ENCODE assay signal across 10 cellular contexts in genomic region chr12:52690351-52691075, GRCh38. TPM values are rescaled to one million over a fixed set of nuclear protein-coding genes. Genes with fewer than 3 reads are reported as not detected.
DNase-seq lines count a peak whose midpoint lies in the region; ATAC-seq and TF ChIP-seq lines count a peak whose summit lies in the region.
"Had no signal": no experiment of that assay in that cellular context is flagged by ENCODE, and none has a peak within 500 bp of the region (broad histone marks: within the 10 kb centered on the region; RNA-seq: fewer than 3 reads in every experiment).

No MANE protein-coding gene starts in this region.

- no peaks in the 10 kb centered on the region for H4K20me1 ChIP-seq in OCI-LY3 (ENCODE audit: insufficient read depth, low read length)

- intact Hi-C loops in CD8-positive, alpha-beta T cell (cut with DNase I, micrococcal nuclease): loop anchor here (2.0 to 10.0 kb wide), 5 partner anchors 44 to 184 kb away; no protein-coding TSS in a partner anchor
- intact Hi-C loops in esophagus muscularis mucosa (cut with DNase I) (no loop called here), posterior vena cava (cut with DNase I) (loop anchor here in 1 of 2 donors (5.0 kb wide), 1 partner anchor 918 kb away; no protein-coding TSS in a partner anchor)

- peaks cover 19% of the 10 kb centered on the region for H3K4me1 ChIP-seq in CD8-positive, alpha-beta T cell (ENCODE audit: insufficient read depth, low read length)
- H3K4me1 ChIP-seq in OCI-LY3 (ENCODE audit: low read length): no peaks in the 10 kb centered on the region
- H3K4me1 ChIP-seq in esophagus muscularis mucosa: peaks cover 10 to 19% (median 15%) of the 10 kb centered on the region in 4 donors

- H3K4me3 Mint-ChIP-seq in CD8-positive, alpha-beta T cell: peak overlapping the region; percentile 84

- H3K9ac ChIP-seq in OCI-LY3 (ENCODE audit: low read length): no peak overlapping the region

- peak overlapping the region; percentile 44 for H3K4me3 ChIP-seq in CD8-positive, alpha-beta T cell (ENCODE audit: low read depth, low read length)
- H3K4me3 ChIP-seq in OCI-LY3 (ENCODE audit: low read length) (peak overlapping the region; percentile 66), esophagus muscularis mucosa (peak overlapping the region; percentile 44 to 52 (median 44))

- no peak overlapping the region for H3K27ac ChIP-seq in CD8-positive, alpha-beta T cell (ENCODE audit: low read depth, low read length)
- H3K27ac ChIP-seq in OCI-LY3 (ENCODE audit: low read length) (no peak overlapping the region), esophagus muscularis mucosa (replicated peaks in 1 of 4) (no peak overlapping the region)

- no peak for TF ChIP-seq CTCF in CD8-positive, alpha-beta T cell (IDR thresholded peaks at IDR 0.05)
- no peak for TF ChIP-seq CTCF in OCI-LY3 (IDR thresholded peaks at IDR 0.05; ENCODE audit: low read depth, low read length)
- TF ChIP-seq CTCF in esophagus muscularis mucosa (IDR thresholded peaks at IDR 0.05): no peak

- POLR2A ChIA-PET in CD8-positive, alpha-beta T cell (lab: Charles Lee): interaction anchor here (1.5 to 2.2 kb wide), 4 partner anchors 10 to 80 kb away, joined by 4 to 13 read pairs (median 9); partner anchors contain the start of gene KRT1

- no peaks in the 10 kb centered on the region for H3K27me3 Mint-ChIP-seq in CD8-positive, alpha-beta T cell (ENCODE audit: low read depth)

- no peaks in the 10 kb centered on the region for H3K9me3 ChIP-seq in CD8-positive, alpha-beta T cell (ENCODE audit: low read length)
- H3K9me3 ChIP-seq in OCI-LY3 (ENCODE audit: insufficient read depth, low read length) (no peaks in the 10 kb centered on the region), esophagus muscularis mucosa (no peaks in the 10 kb centered on the region)

- H3K36me3 ChIP-seq in CD8-positive, alpha-beta T cell (ENCODE audit: insufficient read depth, low read length): no peaks in the 10 kb centered on the region
- H3K36me3 ChIP-seq in OCI-LY3 (replicated peaks; ENCODE audit: low read depth, low read length): no peaks in the 10 kb centered on the region
- no peaks in the 10 kb centered on the region for H3K36me3 ChIP-seq in esophagus muscularis mucosa

- no peak for TF ChIP-seq POLR2A in esophagus muscularis mucosa (IDR thresholded peaks at IDR 0.05; ENCODE audit: low read depth)

- peak overlapping the region; percentile 33; the same call in 1 of the 2 replicates for H2AFZ ChIP-seq in OCI-LY3 (ENCODE audit: low read depth, low read length)

- peaks cover 42% of the 10 kb centered on the region for H3K4me1 Mint-ChIP-seq in CD8-positive, alpha-beta T cell (ENCODE audit: low read depth)

- no peaks in the 10 kb centered on the region for H3K9me3 Mint-ChIP-seq in CD8-positive, alpha-beta T cell
- H3K9me3 Mint-ChIP-seq: activated naive CD4-positive, alpha-beta T cell treated with anti-CD3 and anti-CD28 coated beads, Interleukin-2, amount 50 U/mL, for 72 hours had no signal

- no peaks in the 10 kb centered on the region for H3K36me3 Mint-ChIP-seq in CD8-positive, alpha-beta T cell
- H3K36me3 Mint-ChIP-seq: activated naive CD4-positive, alpha-beta T cell treated with anti-CD3 and anti-CD28 coated beads, Interleukin-2, amount 50 U/mL, for 72 hours had no signal

- DNase-seq in CD8-positive, alpha-beta T cell: no peak
- DNase-seq in esophagus muscularis mucosa (ENCODE audit: extremely low spot score) (no peak), posterior vena cava (ENCODE audit: low spot score) (peak; percentile 31), RKO (ENCODE audit: low spot score) (no peak)
- DNase-seq in stimulated activated CD4-positive, alpha-beta T cell treated with anti-CD3 and anti-CD28 coated beads, Interleukin-4, amount 100 ng/mL, for 4 hours: no peak

- no peak for ATAC-seq in CD8-positive, alpha-beta T cell
- ATAC-seq in GM18858 (IDR thresholded peaks at IDR 0.05; ENCODE audit: unreplicated experiment) (no peak), HG02885 (IDR thresholded peaks at IDR 0.05; ENCODE audit: poor library complexity, unreplicated experiment) (no peak)

- no peaks in the 10 kb centered on the region for H3K79me2 ChIP-seq in OCI-LY3 (ENCODE audit: low read length)

- no peaks in the 10 kb centered on the region for H3K27me3 ChIP-seq in CD8-positive, alpha-beta T cell (ENCODE audit: insufficient read depth, low read length)
- H3K27me3 ChIP-seq in OCI-LY3 (ENCODE audit: low read depth, low read length) (peaks cover 70% of the 10 kb centered on the region), esophagus muscularis mucosa (peaks cover 0 to 66% (median 0%) of the 10 kb centered on the region in 4 donors)

- peak overlapping the region; percentile 68 for H3K4me2 ChIP-seq in OCI-LY3 (ENCODE audit: low read length)

- 55% methylated on average over 6 of the region's 8 CpGs for WGBS in esophagus muscularis mucosa

- H3K27ac Mint-ChIP-seq in CD8-positive, alpha-beta T cell: peak overlapping the region; percentile 89

- CTCF ChIA-PET in CD8-positive, alpha-beta T cell (lab: Charles Lee): interaction anchor here (0.7 to 2.2 kb wide), 6 partner anchors 10 to 107 kb away, joined by 3 to 12 read pairs (median 4); partner anchors contain the start of gene KRT1

- TF ChIP-seq EP300 in esophagus muscularis mucosa (IDR thresholded peaks at IDR 0.05): no peak

RNA-seq across cellular contexts. Expression of gene KRT1, which starts 10.3 kb away (rescaled TPM):
- under 1 TPM; 0.25 to 0.95 TPM for total RNA-seq in CD8-positive, alpha-beta T cell
- total RNA-seq in esophagus muscularis mucosa (not detected), posterior vena cava (under 1 TPM in 1 of 2 donors, not detected in 1; 0.42 TPM)
- total RNA-seq: activated naive CD4-positive, alpha-beta T cell treated with anti-CD3 and anti-CD28 coated beads, Interleukin-2, amount 50 U/mL, for 72 hours; lung microvascular endothelial cell had no signal

RNA-seq across cellular contexts. Expression of gene KRT77, which starts 12.8 kb away (rescaled TPM):
- not detected for total RNA-seq in CD8-positive, alpha-beta T cell
- not detected for total RNA-seq in esophagus muscularis mucosa
- total RNA-seq in posterior vena cava: not detected
- total RNA-seq: activated naive CD4-positive, alpha-beta T cell treated with anti-CD3 and anti-CD28 coated beads, Interleukin-2, amount 50 U/mL, for 72 hours; lung microvascular endothelial cell had no signal

RNA-seq across cellular contexts. Expression of gene KRT2, which starts 38.5 kb away (rescaled TPM):
- 1 to 10 TPM; 1.4 TPM for total RNA-seq in CD8-positive, alpha-beta T cell
- not detected for total RNA-seq in esophagus muscularis mucosa
- not detected for total RNA-seq in posterior vena cava
- total RNA-seq: activated naive CD4-positive, alpha-beta T cell treated with anti-CD3 and anti-CD28 coated beads, Interleukin-2, amount 50 U/mL, for 72 hours; lung microvascular endothelial cell had no signal
